10 cellular contexts compared by ENCODE assay signal in genomic region chr17:30950669-30951399, GRCh38. TPM values are rescaled to one million over a fixed set of nuclear protein-coding genes. Genes with fewer than 3 reads are reported as not detected.
DNase-seq lines count a peak whose midpoint lies in the region; ATAC-seq, FAIRE-seq and TF ChIP-seq lines count a peak whose summit lies in the region.
"Had no signal": no experiment of that assay in that cellular context is flagged by ENCODE, and none has a peak within 500 bp of the region (broad histone marks: within the 10 kb centered on the region; RNA-seq: fewer than 3 reads in every experiment).

No MANE protein-coding gene starts in this region.

- no peak for TF ChIP-seq POLR2A in HepG2 (IDR thresholded peaks at IDR 0.05; ENCODE audit: insufficient read depth in 1 of 2, low read depth in 2 of 2, low read length in 2 of 2)

- FAIRE-seq in HepG2 (lab: Jason Lieb, UNC) = peak; percentile 96
- FAIRE-seq: colon had no signal

- no peak overlapping the region for H3K9ac ChIP-seq in HepG2 (ENCODE audit: insufficient read depth, low read depth, low read length)

- TF ChIP-seq EP300 in HepG2 (IDR thresholded peaks at IDR 0.05; ENCODE audit: low read depth in 2 of 2, low read length in 2 of 2) = no peak
- no peak for TF ChIP-seq EP300 in HepG2 (CRISPR knock-in tag; IDR thresholded peaks at IDR 0.05; ENCODE audit: borderline replicate concordance)

- H3K27me3 ChIP-seq in ascending aorta (no peaks in the 10 kb centered on the region), HepG2 (ENCODE audit: control insufficient read depth in 1 of 2, insufficient read depth in 2 of 2, low read length in 2 of 2) (no peaks in the 10 kb centered on the region)

- POLR2A ChIA-PET in HepG2 (lab: Yijun Ruan, JAX) = interaction anchor here (1.0 kb wide), 1 partner anchor 44 kb away, joined by 3 read pairs; no protein-coding TSS in a partner anchor
- POLR2A ChIA-PET in RWPE1 (lab: Yijun Ruan, JAX; ENCODE audit: low non-redundant PET) = no interaction called here

- H3K4me2 ChIP-seq in HepG2 (ENCODE audit: low read depth, low read length) = peak overlapping the region; percentile 12

- in situ Hi-C loops in ACHN (cut with HindIII; ENCODE audit: low pct_ligation_motif_present, low pct_unique_long_range_greater_than_20kb, low sequenced_read_pairs) (no loop called here), HepG2 (cut with HindIII; ENCODE audit: extremely low pct_ligation_motif_present, low pct_unique_long_range_greater_than_20kb) (no loop called here)

- H3K79me2 ChIP-seq in HepG2 (ENCODE audit: insufficient read depth, low read length) = no peaks in the 10 kb centered on the region

- intact Hi-C loops in ascending aorta (cut with DNase I) = no loop called here
- intact Hi-C loops in HepG2 (cut with micrococcal nuclease; ENCODE audit: unreplicated experiment) = no loop called here

- DNase-seq in ACHN = peak; percentile 79
- peak; percentile 72 for DNase-seq in M059J (ENCODE audit: low read depth)
- DNase-seq in ascending aorta (ENCODE audit: low spot score in 2 of 2) = peak; percentile 50 to 80
- peak; percentile 91 for DNase-seq in HepG2 (ENCODE audit: low spot score)
- no peak for DNase-seq in OCI-M2 (lab: John Stamatoyannopoulos, UW; ENCODE audit: unreplicated experiment)
- DNase-seq in RWPE1 (ENCODE audit: low spot score) = no peak
- DNase-seq in activated CD4-positive, alpha-beta T cell treated with anti-CD3 and anti-CD28 coated beads, Interleukin-2, amount 50 U/mL, for 48 hours = no peak

- H3K4me3 ChIP-seq in ascending aorta (no peak overlapping the region), HepG2 (replicated peaks in 1 of 3; ENCODE audit: insufficient read depth in 1 of 3, low read depth in 2 of 3, low read length in 3 of 3) (no peak overlapping the region)

- 36% methylated on average over 6 of the region's 9 CpGs for WGBS in HepG2 (ENCODE audit: low lambda C conversion rate)

- no peak overlapping the region for H2AFZ ChIP-seq in HepG2 (ENCODE audit: low read length)

- ATAC-seq in HepG2 = peak; percentile 94
- no peak for ATAC-seq in GM19395 (IDR thresholded peaks at IDR 0.05; ENCODE audit: unreplicated experiment)

- H3K4me1 ChIP-seq in ascending aorta = no peaks in the 10 kb centered on the region
- peaks cover 35% of the 10 kb centered on the region for H3K4me1 ChIP-seq in HepG2 (ENCODE audit: insufficient read depth, low read length)

- no TSS peak for BruUV-seq in HepG2 (replicated peaks; lab: Mats Ljungman, UMichigan)

- H4K20me1 ChIP-seq in HepG2 (ENCODE audit: insufficient read depth, low read length) = no peaks in the 10 kb centered on the region

- CTCF ChIA-PET in HepG2 (lab: Yijun Ruan, JAX; ENCODE audit: low intra/inter-chr PET ratio, low total read pairs) (no interaction called here), RWPE1 (lab: Yijun Ruan, JAX) (no interaction called here)

- H3K9me3 ChIP-seq in ascending aorta (no peaks in the 10 kb centered on the region), HepG2 (ENCODE audit: low read length) (no peaks in the 10 kb centered on the region)
- H3K9me3 ChIP-seq: Caco-2 had no signal

- no peak overlapping the region for H3K27ac ChIP-seq in ascending aorta
- no peak overlapping the region for H3K27ac ChIP-seq in HepG2 (ENCODE audit: extremely low read length, insufficient read depth, low read length)
- no peak overlapping the region for H3K27ac ChIP-seq in RWPE1

- H3K36me3 ChIP-seq in ascending aorta = no peaks in the 10 kb centered on the region
- H3K36me3 ChIP-seq in HepG2 (replicated peaks in 1 of 2; ENCODE audit: control insufficient read depth in 1 of 2, insufficient read depth in 2 of 2, low read length in 2 of 2) = no peaks in the 10 kb centered on the region

- TF ChIP-seq RAD21 in HepG2 (CRISPR knock-in tag; IDR thresholded peaks at IDR 0.05) = no peak

- TF ChIP-seq CTCF in ascending aorta (IDR thresholded peaks at IDR 0.05) = no peak
- no peak for TF ChIP-seq CTCF in HepG2 (CRISPR knock-in tag; IDR thresholded peaks at IDR 0.05)
- no peak for TF ChIP-seq CTCF in RWPE1 (conservative IDR thresholded peaks at IDR 0.05; ENCODE audit: low read depth)

RNA-seq across cellular contexts. Expression of gene RNF135, which starts 20.0 kb away (rescaled TPM):
- total RNA-seq in M059J (2014; rRNA removed; shearing (Covaris generic)) = 11.4 and 15.7 TPM in 2 replicates
- total RNA-seq in ascending aorta = 4.6 TPM
- total RNA-seq in HepG2 (2016; rRNA removed; fragmentation: Illumina TruSeq; extraction: Trizol) = not detected in 2 replicates
- not detected in 2 replicates for total RNA-seq in HepG2 (2016; cell fraction: cytosol; rRNA removed; fragmentation: Illumina TruSeq; extraction: Trizol; ENCODE audit: low read depth)
- not detected in 2 replicates for total RNA-seq in HepG2 (2016; cell fraction: insoluble cytoplasmic fraction; rRNA removed; fragmentation: Illumina TruSeq; extraction: Trizol)
- total RNA-seq in HepG2 (2016; cell fraction: membrane; rRNA removed; fragmentation: Illumina TruSeq; extraction: Trizol) = not detected in 2 replicates
- not detected in 2 replicates for total RNA-seq in HepG2 (2016; cell fraction: nucleus; rRNA removed; fragmentation: Illumina TruSeq; extraction: Trizol)
- not detected in 2 replicates for polyA plus RNA-seq in HepG2 (2011; rRNA removed)
- not detected in 2 replicates for polyA plus RNA-seq in HepG2 (2011; cell fraction: cytosol; rRNA removed)
- not detected in 2 replicates for polyA plus RNA-seq in HepG2 (2011; cell fraction: nucleus; rRNA removed)
- polyA plus RNA-seq in HepG2 (2012) = not detected in 2 replicates
- polyA plus RNA-seq in HepG2 (2016; cell fraction: cytosol; fragmentation: Illumina TruSeq; extraction: Trizol; ENCODE audit: low read depth) = not detected in 2 replicates
- not detected in 2 replicates for polyA plus RNA-seq in HepG2 (2016; cell fraction: insoluble cytoplasmic fraction; fragmentation: Illumina TruSeq; extraction: Trizol; ENCODE audit: low read depth)
- polyA plus RNA-seq in HepG2 (2016; cell fraction: membrane; fragmentation: Illumina TruSeq; extraction: Trizol; ENCODE audit: low read depth) = not detected in 2 replicates
- not detected in 2 replicates for polyA plus RNA-seq in HepG2 (2016; cell fraction: nucleus; fragmentation: Illumina TruSeq; extraction: Trizol; ENCODE audit: insufficient read depth, low read depth)
- 6.9 TPM in 1 of 2 replicates, not detected in the other for polyA minus RNA-seq in HepG2 (2011; rRNA and poly(A)+ RNA removed; ENCODE audit: low replicate concordance)
- 0.53 TPM in 1 of 2 replicates, not detected in the other for polyA minus RNA-seq in HepG2 (2011; cell fraction: cytosol; rRNA and poly(A)+ RNA removed)
- not detected in 2 replicates for polyA minus RNA-seq in HepG2 (2011; cell fraction: nucleus; rRNA and poly(A)+ RNA removed)

RNA-seq across cellular contexts. Expression of gene ADAP2, which starts 29.1 kb away (rescaled TPM):
- 0.10 and 1.2 TPM in 2 replicates for total RNA-seq in M059J (2014; rRNA removed; shearing (Covaris generic))
- total RNA-seq in ascending aorta (12.5 TPM), HepG2 (2016; rRNA removed; fragmentation: Illumina TruSeq; extraction: Trizol) (0.51 and 0.73 TPM in 2 replicates)
- 1.2 and 2.3 TPM in 2 replicates for total RNA-seq in HepG2 (2016; cell fraction: cytosol; rRNA removed; fragmentation: Illumina TruSeq; extraction: Trizol; ENCODE audit: low read depth)
- 0.52 and 0.56 TPM in 2 replicates for total RNA-seq in HepG2 (2016; cell fraction: insoluble cytoplasmic fraction; rRNA removed; fragmentation: Illumina TruSeq; extraction: Trizol)
- 1.8 and 2.1 TPM in 2 replicates for total RNA-seq in HepG2 (2016; cell fraction: membrane; rRNA removed; fragmentation: Illumina TruSeq; extraction: Trizol)
- 0.28 and 0.34 TPM in 2 replicates for total RNA-seq in HepG2 (2016; cell fraction: nucleus; rRNA removed; fragmentation: Illumina TruSeq; extraction: Trizol)
- 0.39 and 0.70 TPM in 2 replicates for polyA plus RNA-seq in HepG2 (2011; rRNA removed)
- polyA plus RNA-seq in HepG2 (2011; cell fraction: cytosol; rRNA removed) = 0.67 and 0.79 TPM in 2 replicates
- 0.45 and 0.74 TPM in 2 replicates for polyA plus RNA-seq in HepG2 (2011; cell fraction: nucleus; rRNA removed)
- 0.40 and 1.1 TPM in 2 replicates for polyA plus RNA-seq in HepG2 (2012)
- 0.47 and 0.58 TPM in 2 replicates for polyA plus RNA-seq in HepG2 (2016; cell fraction: cytosol; fragmentation: Illumina TruSeq; extraction: Trizol; ENCODE audit: low read depth)
- polyA plus RNA-seq in HepG2 (2016; cell fraction: insoluble cytoplasmic fraction; fragmentation: Illumina TruSeq; extraction: Trizol; ENCODE audit: low read depth) = 0.70 and 0.76 TPM in 2 replicates
- polyA plus RNA-seq in HepG2 (2016; cell fraction: membrane; fragmentation: Illumina TruSeq; extraction: Trizol; ENCODE audit: low read depth) = 1.3 and 1.4 TPM in 2 replicates
- polyA plus RNA-seq in HepG2 (2016; cell fraction: nucleus; fragmentation: Illumina TruSeq; extraction: Trizol; ENCODE audit: insufficient read depth, low read depth) = 0.20 and 2.6 TPM in 2 replicates
- polyA minus RNA-seq in HepG2 (2011; rRNA and poly(A)+ RNA removed; ENCODE audit: low replicate concordance) = 0.84 and 1.4 TPM in 2 replicates
- polyA minus RNA-seq in HepG2 (2011; cell fraction: cytosol; rRNA and poly(A)+ RNA removed) = 0.53 and 1.4 TPM in 2 replicates
- 0.87 and 1.2 TPM in 2 replicates for polyA minus RNA-seq in HepG2 (2011; cell fraction: nucleus; rRNA and poly(A)+ RNA removed)

RNA-seq across cellular contexts. Expression of gene TEFM, which starts 44.8 kb away (rescaled TPM):
- total RNA-seq in M059J (2014; rRNA removed; shearing (Covaris generic)) = 14.0 and 19.4 TPM in 2 replicates
- 0.43 TPM for total RNA-seq in ascending aorta
- total RNA-seq in HepG2 (2016; rRNA removed; fragmentation: Illumina TruSeq; extraction: Trizol) = 20.0 and 32.3 TPM in 2 replicates
- 2.9 and 4.0 TPM in 2 replicates for total RNA-seq in HepG2 (2016; cell fraction: cytosol; rRNA removed; fragmentation: Illumina TruSeq; extraction: Trizol; ENCODE audit: low read depth)
- total RNA-seq in HepG2 (2016; cell fraction: insoluble cytoplasmic fraction; rRNA removed; fragmentation: Illumina TruSeq; extraction: Trizol) = 23.0 and 31.3 TPM in 2 replicates
- 6.5 and 6.6 TPM in 2 replicates for total RNA-seq in HepG2 (2016; cell fraction: membrane; rRNA removed; fragmentation: Illumina TruSeq; extraction: Trizol)
- 18.5 and 18.7 TPM in 2 replicates for total RNA-seq in HepG2 (2016; cell fraction: nucleus; rRNA removed; fragmentation: Illumina TruSeq; extraction: Trizol)
- 5.4 and 7.0 TPM in 2 replicates for polyA plus RNA-seq in HepG2 (2011; rRNA removed)
- 2.5 and 3.6 TPM in 2 replicates for polyA plus RNA-seq in HepG2 (2011; cell fraction: cytosol; rRNA removed)
- 2.4 and 2.8 TPM in 2 replicates for polyA plus RNA-seq in HepG2 (2011; cell fraction: nucleus; rRNA removed)
- polyA plus RNA-seq in HepG2 (2012) = 5.9 and 9.5 TPM in 2 replicates
- polyA plus RNA-seq in HepG2 (2016; cell fraction: cytosol; fragmentation: Illumina TruSeq; extraction: Trizol; ENCODE audit: low read depth) = 2.5 and 3.0 TPM in 2 replicates
- 23.1 and 24.8 TPM in 2 replicates for polyA plus RNA-seq in HepG2 (2016; cell fraction: insoluble cytoplasmic fraction; fragmentation: Illumina TruSeq; extraction: Trizol; ENCODE audit: low read depth)
- 4.7 TPM in 2 replicates for polyA plus RNA-seq in HepG2 (2016; cell fraction: membrane; fragmentation: Illumina TruSeq; extraction: Trizol; ENCODE audit: low read depth)
- 13.4 and 19.7 TPM in 2 replicates for polyA plus RNA-seq in HepG2 (2016; cell fraction: nucleus; fragmentation: Illumina TruSeq; extraction: Trizol; ENCODE audit: insufficient read depth, low read depth)
- 1.7 and 6.7 TPM in 2 replicates for polyA minus RNA-seq in HepG2 (2011; rRNA and poly(A)+ RNA removed; ENCODE audit: low replicate concordance)
- 3.9 and 5.2 TPM in 2 replicates for polyA minus RNA-seq in HepG2 (2011; cell fraction: cytosol; rRNA and poly(A)+ RNA removed)
- polyA minus RNA-seq in HepG2 (2011; cell fraction: nucleus; rRNA and poly(A)+ RNA removed) = 20.5 and 22.0 TPM in 2 replicates

Comparison
In these comparisons a context has a peak if more than half of its experiments do, and no peak if none do; other contexts are left out.
1. DNase-seq: peak in ACHN (single experiment), M059J (single experiment), ascending aorta (2 of 2) and HepG2 (single experiment); none in OCI-M2 (single experiment), RWPE1 (single experiment) and activated CD4-positive, alpha-beta T cell treated with anti-CD3 and anti-CD28 coated beads, Interleukin-2, amount 50 U/mL, for 48 hours (0 of 2).